ENCODE assay signal across 24 cellular contexts in genomic region chr4:73817341-73817740, GRCh38. TPM values are rescaled to one million over a fixed set of nuclear protein-coding genes. Genes with fewer than 3 reads are reported as not detected.
DNase-seq lines count a peak whose midpoint lies in the region; ATAC-seq, FAIRE-seq and TF ChIP-seq lines count a peak whose summit lies in the region.
"Had no signal": no experiment of that assay in that cellular context is flagged by ENCODE, and none has a peak within 500 bp of the region (broad histone marks: within the 10 kb centered on the region; RNA-seq: fewer than 3 reads in every experiment).

No MANE protein-coding gene starts in this region.

- POLR2A ChIA-PET in A549 (lab: Yijun Ruan, JAX) = no interaction called here

- no peak for ATAC-seq in A549
- no peak for ATAC-seq in GM23338
- no peak for ATAC-seq in Right ventricle myocardium superior (ENCODE audit: poor library complexity)
- no peak for ATAC-seq in HG02571 (IDR thresholded peaks at IDR 0.05; ENCODE audit: unreplicated experiment)
- ATAC-seq: left colon; stimulated activated effector memory CD8-positive, alpha-beta T cell treated with anti-CD3 and anti-CD28 coated beads, Interleukin-12 subunit alpha, Interleukin-12 subunit beta, amount 100 ng/mL, for 72 hours had no signal

- no peaks in the 10 kb centered on the region for H3F3A ChIP-seq in GM23338 (replicated peaks; ENCODE audit: low read depth)

- no peaks in the 10 kb centered on the region for H3K9me3 Mint-ChIP-seq in GM23338
- H3K9me3 Mint-ChIP-seq in activated naive CD4-positive, alpha-beta T cell treated with anti-CD3 and anti-CD28 coated beads for 36 hours = peaks cover 2% of the 10 kb centered on the region
- H3K9me3 Mint-ChIP-seq: activated T-helper 2 cell treated with anti-CD3 and anti-CD28 coated beads, Interferon-gamma antibody, Interleukin-2, Interleukin-4, amounts not matched to agents 10 μg/mL and 5 μg/mL and 100 μg/mL, durations not matched to agents 14 hours and 24 hours and 36 hours had no signal

- no peaks in the 10 kb centered on the region for H3K36me3 ChIP-seq in GM23338 (ENCODE audit: insufficient read depth)
- H3K36me3 ChIP-seq in fibroblast of lung (ENCODE audit: control insufficient read depth, insufficient read depth, low read length) = no peaks in the 10 kb centered on the region
- H3K36me3 ChIP-seq: brain microvascular endothelial cell, gastroesophageal sphincter had no signal

- H3K36me3 Mint-ChIP-seq in GM23338 (ENCODE audit: low read depth) = no peaks in the 10 kb centered on the region; the same call in 2 of the 3 replicates
- H3K36me3 Mint-ChIP-seq in activated naive CD4-positive, alpha-beta T cell treated with anti-CD3 and anti-CD28 coated beads for 36 hours (ENCODE audit: low read depth) = no peaks in the 10 kb centered on the region
- H3K36me3 Mint-ChIP-seq: CD4-positive, CD25-positive, alpha-beta regulatory T cell; stimulated activated effector memory CD8-positive, alpha-beta T cell treated with anti-CD3 and anti-CD28 coated beads, Interleukin-12 subunit alpha, Interleukin-12 subunit beta, amount 100 ng/mL, for 72 hours had no signal

- H3K4me1 Mint-ChIP-seq in GM23338 = peaks cover 21% of the 10 kb centered on the region
- H3K4me1 Mint-ChIP-seq in activated naive CD4-positive, alpha-beta T cell treated with anti-CD3 and anti-CD28 coated beads for 36 hours (ENCODE audit: low read depth) = no peaks in the 10 kb centered on the region
- H3K4me1 Mint-ChIP-seq: CD4-positive, CD25-positive, alpha-beta regulatory T cell; neural crest cell; stimulated activated effector memory CD8-positive, alpha-beta T cell treated with anti-CD3 and anti-CD28 coated beads, Interleukin-12 subunit alpha, Interleukin-12 subunit beta, amount 100 ng/mL, for 72 hours had no signal

- no peak overlapping the region for H2AFZ ChIP-seq in GM23338
- no peak overlapping the region for H2AFZ ChIP-seq in fibroblast of lung (ENCODE audit: low read length)
- H2AFZ ChIP-seq: GM23248 had no signal

- no peak for TF ChIP-seq EP300 in A549 (IDR thresholded peaks at IDR 0.05)

- H3K27ac ChIP-seq in A549 = peak overlapping the region; percentile 36 to 68
- H3K27ac ChIP-seq in GM23338 (ENCODE audit: low read depth) = no peak overlapping the region
- H3K27ac ChIP-seq in fibroblast of lung (ENCODE audit: insufficient read depth, low read length) = no peak overlapping the region
- H3K27ac ChIP-seq: gastroesophageal sphincter, GM23248, testis had no signal

- no peaks in the 10 kb centered on the region for H4K20me1 ChIP-seq in GM23338 (replicated peaks; ENCODE audit: insufficient read depth)
- H4K20me1 ChIP-seq in fibroblast of lung (ENCODE audit: control insufficient read depth, extremely low read depth, insufficient read depth, low read length) = no peaks in the 10 kb centered on the region

- TF ChIP-seq RAD21 in A549 (conservative IDR thresholded peaks at IDR 0.05 in 1 of 2, IDR thresholded peaks at IDR 0.05 in 1 of 2) = no peak

- H3K27me3 ChIP-seq in GM23338 (ENCODE audit: insufficient read depth) = no peaks in the 10 kb centered on the region
- H3K27me3 ChIP-seq in fibroblast of lung (ENCODE audit: control insufficient read depth, insufficient read depth, low read length) = no peaks in the 10 kb centered on the region
- H3K27me3 ChIP-seq: brain microvascular endothelial cell, gastroesophageal sphincter, testis had no signal

- H3K79me2 ChIP-seq in GM23338 (replicated peaks; ENCODE audit: insufficient read depth) (no peaks in the 10 kb centered on the region), fibroblast of lung (ENCODE audit: control insufficient read depth, insufficient read depth, low read length) (no peaks in the 10 kb centered on the region)

- no peak overlapping the region for H3K9ac ChIP-seq in fibroblast of lung (ENCODE audit: insufficient read depth, low read length)
- H3K9ac ChIP-seq: GM23248 had no signal

- TF ChIP-seq CTCF in A549 (IDR thresholded peaks at IDR 0.05) = no peak
- TF ChIP-seq CTCF in GM23338 (conservative IDR thresholded peaks at IDR 0.05; ENCODE audit: low read depth in 2 of 2) = no peak
- no peak for TF ChIP-seq CTCF in fibroblast of lung (conservative IDR thresholded peaks at IDR 0.05 in 1 of 2, IDR thresholded peaks at IDR 0.05 in 1 of 2; ENCODE audit: low read depth in 1 of 2, low read length in 2 of 2)

- no peak overlapping the region for H3K4me3 Mint-ChIP-seq in GM23338
- H3K4me3 Mint-ChIP-seq in activated naive CD4-positive, alpha-beta T cell treated with anti-CD3 and anti-CD28 coated beads for 36 hours = no peak overlapping the region
- H3K4me3 Mint-ChIP-seq: CD4-positive, CD25-positive, alpha-beta regulatory T cell; neural crest cell; stimulated activated effector memory CD8-positive, alpha-beta T cell treated with anti-CD3 and anti-CD28 coated beads, Interleukin-12 subunit alpha, Interleukin-12 subunit beta, amount 100 ng/mL, for 72 hours had no signal

- H3K4me3 ChIP-seq in A549 (no peak overlapping the region), GM23338 (no peak overlapping the region; the same call in 1 of the 2 replicates), fibroblast of lung (replicated peaks in 1 of 4; ENCODE audit: control extremely low read depth in 1 of 4, insufficient read depth in 1 of 4, low read depth in 3 of 4, low read length in 4 of 4) (no peak overlapping the region)
- H3K4me3 ChIP-seq: gastroesophageal sphincter, GM23248, testis had no signal

- 63% methylated on average over 1 of the region's 1 CpG for WGBS in A549 (ENCODE audit: missing lambda C conversion rate)

- intact Hi-C loops in Right ventricle myocardium superior (cut with DNase I) = no loop called here
- intact Hi-C loops in activated naive CD4-positive, alpha-beta T cell treated with anti-CD3 and anti-CD28 coated beads for 36 hours (cut with micrococcal nuclease) = no loop called here

- no peak overlapping the region for H3K27ac Mint-ChIP-seq in GM23338
- H3K27ac Mint-ChIP-seq in activated naive CD4-positive, alpha-beta T cell treated with anti-CD3 and anti-CD28 coated beads for 36 hours = no peak overlapping the region
- H3K27ac Mint-ChIP-seq: activated T-helper 2 cell treated with anti-CD3 and anti-CD28 coated beads, Interferon-gamma antibody, Interleukin-2, Interleukin-4, amounts not matched to agents 10 μg/mL and 5 μg/mL and 100 μg/mL, durations not matched to agents 14 hours and 24 hours and 36 hours; CD4-positive, CD25-positive, alpha-beta regulatory T cell; stimulated activated effector memory CD8-positive, alpha-beta T cell treated with anti-CD3 and anti-CD28 coated beads, Interleukin-12 subunit alpha, Interleukin-12 subunit beta, amount 100 ng/mL, for 72 hours had no signal

- H3K9me3 ChIP-seq in A549 (no peaks in the 10 kb centered on the region), fibroblast of lung (ENCODE audit: control insufficient read depth, insufficient read depth, low read depth, low read length) (no peaks in the 10 kb centered on the region)
- H3K9me3 ChIP-seq: gastroesophageal sphincter, testis had no signal

- H3K4me2 ChIP-seq in A549 (peak overlapping the region; percentile 54), GM23338 (0 out of 2 replicates have a peak overlapping the region, but pooled peaks have one; percentile 41), fibroblast of lung (ENCODE audit: extremely low read depth, insufficient read depth, low read length) (peak overlapping the region; percentile 10)

- peaks cover 20% of the 10 kb centered on the region for H3K4me1 ChIP-seq in A549
- peaks cover 15% of the 10 kb centered on the region for H3K4me1 ChIP-seq in GM23338 (ENCODE audit: insufficient read depth)
- no peaks in the 10 kb centered on the region for H3K4me1 ChIP-seq in fibroblast of lung (ENCODE audit: control insufficient read depth, extremely low read depth, insufficient read depth, low read length)
- H3K4me1 ChIP-seq: gastroesophageal sphincter, testis had no signal

- no peak for FAIRE-seq in A549 (lab: Jason Lieb, UNC)

- no peaks in the 10 kb centered on the region for H3K27me3 Mint-ChIP-seq in GM23338 (ENCODE audit: insufficient read depth, low read depth, poor library complexity)
- H3K27me3 Mint-ChIP-seq in activated naive CD4-positive, alpha-beta T cell treated with anti-CD3 and anti-CD28 coated beads for 36 hours (ENCODE audit: low read depth) = no peaks in the 10 kb centered on the region
- H3K27me3 Mint-ChIP-seq: CD4-positive, CD25-positive, alpha-beta regulatory T cell had no signal

- no peak for DNase-seq in A549 (ENCODE audit: low read depth in 1 of 2, low spot score in 1 of 2)
- DNase-seq in GM23338 (ENCODE audit: low spot score) = peak; percentile 8
- peak; percentile 57 for DNase-seq in SHP77 treated with DMSO at 0.1 percent for 48 hours (lab: John Stamatoyannopoulos, UW)
- peak in 1 of 2 donors; percentile 12 for DNase-seq in fibroblast of lung (ENCODE audit: low read depth in 2 of 2)
- DNase-seq in Right ventricle myocardium superior = no peak
- no peak for DNase-seq in stimulated activated naive CD4-positive, alpha-beta T cell (lab: John Stamatoyannopoulos, UW)
- DNase-seq in activated naive CD4-positive, alpha-beta T cell treated with anti-CD3 and anti-CD28 coated beads for 36 hours = no peak
- DNase-seq: activated CD4-positive, alpha-beta T cell treated with anti-CD3 and anti-CD28 coated beads for 48 hours; CD4-positive, CD25-positive, alpha-beta regulatory T cell; cortex of kidney; left colon; midbrain; NCI-H2171 treated with DMSO at 0.1 percent for 48 hours; NCI-H748 treated with DMSO at 0.1 percent for 48 hours; SW 1271; testis had no signal

- CTCF ChIA-PET in A549 (lab: Yijun Ruan, JAX) = interaction anchor here (1.2 to 1.3 kb wide), 2 partner anchors 11 to 76 kb away, joined by 3 read pairs; no protein-coding TSS in a partner anchor
- CTCF ChIA-PET in activated naive CD4-positive, alpha-beta T cell treated with anti-CD3 and anti-CD28 coated beads for 36 hours (lab: Charles Lee) = interaction anchor here (1.1 kb wide), 1 partner anchor 10 kb away, joined by 4 read pairs; no protein-coding TSS in a partner anchor

- H3K9me2 ChIP-seq in GM23338 (ENCODE audit: insufficient read depth) = peaks cover 16% of the 10 kb centered on the region

- no peak for TF ChIP-seq POLR2A in A549 (IDR thresholded peaks at IDR 0.05; ENCODE audit: low read length)

RNA-seq across cellular contexts. Expression of gene CXCL6, which starts 19.1 kb away (rescaled TPM):
- polyA plus RNA-seq in A549 (2011; rRNA removed) = 0.06 TPM in 1 of 2 replicates, not detected in the other
- polyA plus RNA-seq in A549 (2012; cell fraction: cytosol; rRNA removed) = 0.01 TPM in 1 of 2 replicates, not detected in the other
- polyA plus RNA-seq in A549 (2012; cell fraction: nucleus; rRNA removed) = not detected in 2 replicates
- 0.11 to 0.16 TPM in 2 of 3 replicates, not detected in the other for polyA plus RNA-seq in A549 (2017; fragmentation: RNase III; extraction: RNeasy Plus Mini Kit Qiagen cat#74134 plus additional on column Dnase treatment)
- polyA minus RNA-seq in A549 (2011; rRNA and poly(A)+ RNA removed) = not detected in 2 replicates
- total RNA-seq in GM23338 (2014; rRNA removed; shearing (Covaris generic)) = 7.2 and 9.5 TPM in 2 replicates
- 11.8 and 14.7 TPM in 2 replicates for polyA plus RNA-seq in GM23338 (2016; fragmentation: Nextera tagmentation; extraction: Ambion mirVana)
- 0.17 and 0.77 TPM in 2 replicates for total RNA-seq in fibroblast of lung
- polyA plus RNA-seq in fibroblast of lung = 0.23 and 0.66 TPM in 2 replicates
- 0.43 and 0.62 TPM in 2 replicates for polyA plus RNA-seq in fibroblast of lung (2012)
- not detected in 2 replicates for polyA minus RNA-seq in fibroblast of lung (ENCODE audit: low replicate concordance)
- not detected for total RNA-seq in Right ventricle myocardium superior
- not detected for total RNA-seq in activated naive CD4-positive, alpha-beta T cell treated with anti-CD3 and anti-CD28 coated beads for 36 hours
- total RNA-seq: activated T-helper 2 cell treated with anti-CD3 and anti-CD28 coated beads, Interferon-gamma antibody, Interleukin-2, Interleukin-4, amounts not matched to agents 10 μg/mL and 5 μg/mL and 100 μg/mL, durations not matched to agents 14 hours and 24 hours and 36 hours; CD4-positive, CD25-positive, alpha-beta regulatory T cell; neural crest cell had no signal
- polyA plus RNA-seq: CD4-positive, CD25-positive, alpha-beta regulatory T cell had no signal

RNA-seq across cellular contexts. Expression of gene PF4V1, which starts 35.8 kb away (rescaled TPM):
- polyA plus RNA-seq in A549 (2011; rRNA removed) (not detected in 2 replicates), A549 (2017; fragmentation: RNase III; extraction: RNeasy Plus Mini Kit Qiagen cat#74134 plus additional on column Dnase treatment) (not detected in 3 replicates), GM23338 (2016; fragmentation: Nextera tagmentation; extraction: Ambion mirVana) (1.7 TPM in 1 of 2 replicates, not detected in the other), fibroblast of lung (not detected in 2 replicates)
- not detected in 2 replicates for polyA plus RNA-seq in A549 (2012; cell fraction: cytosol; rRNA removed)
- not detected in 2 replicates for polyA plus RNA-seq in A549 (2012; cell fraction: nucleus; rRNA removed)
- not detected in 2 replicates for polyA minus RNA-seq in A549 (2011; rRNA and poly(A)+ RNA removed)
- 0.66 TPM in 1 of 2 replicates, not detected in the other for total RNA-seq in GM23338 (2014; rRNA removed; shearing (Covaris generic))
- total RNA-seq in fibroblast of lung (not detected in 2 replicates), Right ventricle myocardium superior (not detected)
- 0.31 TPM in 1 of 2 replicates, not detected in the other for polyA plus RNA-seq in fibroblast of lung (2012)
- not detected in 2 replicates for polyA minus RNA-seq in fibroblast of lung (ENCODE audit: low replicate concordance)
- total RNA-seq in activated naive CD4-positive, alpha-beta T cell treated with anti-CD3 and anti-CD28 coated beads for 36 hours = not detected
- total RNA-seq: activated T-helper 2 cell treated with anti-CD3 and anti-CD28 coated beads, Interferon-gamma antibody, Interleukin-2, Interleukin-4, amounts not matched to agents 10 μg/mL and 5 μg/mL and 100 μg/mL, durations not matched to agents 14 hours and 24 hours and 36 hours; gastroesophageal sphincter; left colon; LHCN-M2; neural crest cell; testis had no signal
- polyA plus RNA-seq: CD4-positive, CD25-positive, alpha-beta regulatory T cell had no signal

RNA-seq across cellular contexts. Expression of gene CXCL1, which starts 51.9 kb away (rescaled TPM):
- 16.3 and 20.0 TPM in 2 replicates for polyA plus RNA-seq in A549 (2011; rRNA removed)
- 23.1 and 27.7 TPM in 2 replicates for polyA plus RNA-seq in A549 (2012; cell fraction: cytosol; rRNA removed)
- polyA plus RNA-seq in A549 (2012; cell fraction: nucleus; rRNA removed) = 15.8 and 29.3 TPM in 2 replicates
- 12.9 to 16.2 TPM (median 14.9 TPM) in 3 replicates for polyA plus RNA-seq in A549 (2017; fragmentation: RNase III; extraction: RNeasy Plus Mini Kit Qiagen cat#74134 plus additional on column Dnase treatment)
- polyA minus RNA-seq in A549 (2011; rRNA and poly(A)+ RNA removed) = 3.1 and 5.4 TPM in 2 replicates
- 1.6 and 1.9 TPM in 2 replicates for total RNA-seq in GM23338 (2014; rRNA removed; shearing (Covaris generic))
- 2.1 and 2.5 TPM in 2 replicates for polyA plus RNA-seq in GM23338 (2016; fragmentation: Nextera tagmentation; extraction: Ambion mirVana)
- total RNA-seq in fibroblast of lung = 1.5 and 2.3 TPM in 2 replicates
- 1.2 and 1.4 TPM in 2 replicates for polyA plus RNA-seq in fibroblast of lung
- 0.75 and 1.5 TPM in 2 replicates for polyA plus RNA-seq in fibroblast of lung (2012)
- polyA minus RNA-seq in fibroblast of lung (ENCODE audit: low replicate concordance) = 0.39 TPM in 1 of 2 replicates, not detected in the other
- total RNA-seq in Right ventricle myocardium superior = 0.81 TPM
- not detected for total RNA-seq in activated naive CD4-positive, alpha-beta T cell treated with anti-CD3 and anti-CD28 coated beads for 36 hours
- total RNA-seq: activated T-helper 2 cell treated with anti-CD3 and anti-CD28 coated beads, Interferon-gamma antibody, Interleukin-2, Interleukin-4, amounts not matched to agents 10 μg/mL and 5 μg/mL and 100 μg/mL, durations not matched to agents 14 hours and 24 hours and 36 hours; CD4-positive, CD25-positive, alpha-beta regulatory T cell; neural crest cell had no signal
- polyA plus RNA-seq: CD4-positive, CD25-positive, alpha-beta regulatory T cell had no signal

Comparison
In these comparisons a context has a peak if more than half of its experiments do, and no peak if none do; other contexts are left out.
1. DNase-seq: peak in GM23338 (single experiment) and SHP77 treated with DMSO at 0.1 percent for 48 hours (single experiment); none in A549 (0 of 2), Right ventricle myocardium superior (single experiment), stimulated activated naive CD4-positive, alpha-beta T cell (0 of 6) and activated naive CD4-positive, alpha-beta T cell treated with anti-CD3 and anti-CD28 coated beads for 36 hours (single experiment).
2. H3K27ac ChIP-seq: peak in A549 (2 of 2); none in GM23338 (single experiment) and fibroblast of lung (single experiment).
3. Peak in every context shown above with its lines, with median percentiles within 50 percentile points of each other: H3K4me2 ChIP-seq.